ENCODE assay signal across 17 cellular contexts in the genomic region with DNA sequence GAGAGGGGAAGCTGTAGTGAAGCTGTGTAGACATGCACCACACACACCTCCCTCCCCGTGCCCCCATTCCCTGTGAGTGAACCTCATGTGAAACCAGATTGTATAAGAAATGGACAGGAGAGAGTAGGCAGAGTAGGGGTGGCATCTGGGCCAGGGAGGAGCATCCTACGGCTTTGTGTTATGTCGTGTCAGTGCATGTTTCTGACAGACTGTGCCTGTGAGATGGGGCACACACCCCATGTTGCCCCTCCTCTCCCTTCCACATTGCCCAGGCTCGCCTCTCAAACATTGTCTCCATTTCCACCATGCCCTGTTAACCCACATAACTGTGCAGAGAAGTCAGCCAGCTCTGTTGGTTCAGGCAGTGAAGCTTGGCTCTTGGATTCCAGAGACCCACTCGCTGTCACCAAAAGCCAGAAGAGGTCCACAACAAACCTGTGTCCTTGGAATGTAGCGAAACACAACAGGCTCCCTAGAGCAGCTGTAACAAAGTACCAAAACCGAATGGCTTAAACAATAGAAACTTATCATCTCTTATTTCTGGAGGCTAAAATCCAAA. TPM values are rescaled to one million over a fixed set of nuclear protein-coding genes. Genes with fewer than 3 reads are reported as not detected.
DNase-seq lines count a peak whose midpoint lies in the region; ATAC-seq and TF ChIP-seq lines count a peak whose summit lies in the region.
"Had no signal": no experiment of that assay in that cellular context is flagged by ENCODE, and none has a peak within 500 bp of the region (broad histone marks: within the 10 kb centered on the region; RNA-seq: fewer than 3 reads in every experiment).

No MANE protein-coding gene starts in this region.

- no peaks in the 10 kb centered on the region for H3K27me3 ChIP-seq in testis
- H3K27me3 ChIP-seq: BE2C had no signal

- no peaks in the 10 kb centered on the region for H3K9me3 Mint-ChIP-seq in natural killer cell treated with Interleukin-12 subunit alpha and Interleukin-12 subunit beta and Interleukin-15 and Interleukin-18, amount 100 ng/mL, for 72 hours
- no peaks in the 10 kb centered on the region for H3K9me3 Mint-ChIP-seq in naive thymus-derived CD8-positive, alpha-beta T cell
- H3K9me3 Mint-ChIP-seq: CD4-positive, alpha-beta memory T cell; HFFc6 had no signal

- no peaks in the 10 kb centered on the region for H3K9me3 ChIP-seq in testis
- H3K9me3 ChIP-seq: A549, BE2C, HAP-1 had no signal

- H3K36me3 Mint-ChIP-seq in natural killer cell treated with Interleukin-12 subunit alpha and Interleukin-12 subunit beta and Interleukin-15 and Interleukin-18, amount 100 ng/mL, for 72 hours, result no peaks in the 10 kb centered on the region
- peaks cover 0 to 61% (median 3%) of the 10 kb centered on the region in 3 donors for H3K36me3 Mint-ChIP-seq in naive thymus-derived CD8-positive, alpha-beta T cell

- intact Hi-C loops in testis (cut with DNase I; ENCODE audit: low total_unique reads), result no loop called here

- no peak overlapping the region for H3K4me3 ChIP-seq in testis
- H3K4me3 ChIP-seq: A549, HAP-1 had no signal

- DNase-seq in RWPE1 (ENCODE audit: low spot score) (no peak), testis (peak; percentile 14), GM10266 (ENCODE audit: extremely low spot score) (no peak), SK-N-DZ (ENCODE audit: low spot score) (no peak)
- DNase-seq in natural killer cell treated with Interleukin-12 subunit alpha and Interleukin-12 subunit beta and Interleukin-15 and Interleukin-18, amount 100 ng/mL, for 72 hours (ENCODE audit: low spot score), result no peak
- no peak for DNase-seq in naive thymus-derived CD8-positive, alpha-beta T cell
- DNase-seq: BE2C; CD4-positive, alpha-beta memory T cell; DMS153; DMS79 treated with DMSO at 0.1 percent for 48 hours; EL; HFFc6 had no signal

- POLR2A ChIA-PET in RWPE1 (lab: Yijun Ruan, JAX; ENCODE audit: low non-redundant PET), result no interaction called here
- POLR2A ChIA-PET in naive thymus-derived CD8-positive, alpha-beta T cell (lab: Charles Lee), result no interaction called here

- no peaks in the 10 kb centered on the region for H3K4me1 ChIP-seq in testis
- H3K4me1 ChIP-seq: A549, BE2C, HAP-1 had no signal

- H3K4me3 Mint-ChIP-seq in natural killer cell treated with Interleukin-12 subunit alpha and Interleukin-12 subunit beta and Interleukin-15 and Interleukin-18, amount 100 ng/mL, for 72 hours, result no peak overlapping the region
- H3K4me3 Mint-ChIP-seq in naive thymus-derived CD8-positive, alpha-beta T cell, result no peak overlapping the region
- H3K4me3 Mint-ChIP-seq: CD4-positive, alpha-beta memory T cell; HFFc6 had no signal

- H3K27me3 Mint-ChIP-seq in natural killer cell treated with Interleukin-12 subunit alpha and Interleukin-12 subunit beta and Interleukin-15 and Interleukin-18, amount 100 ng/mL, for 72 hours, result no peaks in the 10 kb centered on the region
- no peaks in the 10 kb centered on the region for H3K27me3 Mint-ChIP-seq in naive thymus-derived CD8-positive, alpha-beta T cell
- H3K27me3 Mint-ChIP-seq: CD4-positive, alpha-beta memory T cell had no signal

- 67 to 83% methylated on average over 4 to 7 of the region's 7 CpGs for WGBS in testis, 2 donors

- no peaks in the 10 kb centered on the region for H3K36me3 ChIP-seq in testis (ENCODE audit: low read depth, missing control alignments)
- H3K36me3 ChIP-seq: BE2C had no signal

- peak overlapping the region; percentile 57 for H3K27ac ChIP-seq in RWPE1
- H3K27ac ChIP-seq in testis, result no peak overlapping the region
- H3K27ac ChIP-seq: A549, C4-2B had no signal

- no peak overlapping the region for H3K27ac Mint-ChIP-seq in natural killer cell treated with Interleukin-12 subunit alpha and Interleukin-12 subunit beta and Interleukin-15 and Interleukin-18, amount 100 ng/mL, for 72 hours
- no peak overlapping the region for H3K27ac Mint-ChIP-seq in naive thymus-derived CD8-positive, alpha-beta T cell
- H3K27ac Mint-ChIP-seq: HFFc6 had no signal

- TF ChIP-seq CTCF in RWPE1 (conservative IDR thresholded peaks at IDR 0.05; ENCODE audit: low read depth), result no peak
- no peak for TF ChIP-seq CTCF in testis (IDR thresholded peaks at IDR 0.05)
- no peak for TF ChIP-seq CTCF in GM10266 (IDR thresholded peaks at IDR 0.05; ENCODE audit: control insufficient read depth, insufficient read depth, low read depth, missing control alignments)

- TF ChIP-seq POLR2A in testis (IDR thresholded peaks at IDR 0.05), result no peak

- ATAC-seq in esophagus mucosa, result peak; percentile 83
- no peak for ATAC-seq in natural killer cell treated with Interleukin-12 subunit alpha and Interleukin-12 subunit beta and Interleukin-15 and Interleukin-18, amount 100 ng/mL, for 72 hours
- no peak for ATAC-seq in naive thymus-derived CD8-positive, alpha-beta T cell
- ATAC-seq: A549, HepG2 had no signal

- H3K4me1 Mint-ChIP-seq in natural killer cell treated with Interleukin-12 subunit alpha and Interleukin-12 subunit beta and Interleukin-15 and Interleukin-18, amount 100 ng/mL, for 72 hours (ENCODE audit: low read depth in 2 of 2), result no peaks in the 10 kb centered on the region
- H3K4me1 Mint-ChIP-seq in naive thymus-derived CD8-positive, alpha-beta T cell, result no peaks in the 10 kb centered on the region
- H3K4me1 Mint-ChIP-seq: CD4-positive, alpha-beta memory T cell had no signal

- CTCF ChIA-PET in RWPE1 (lab: Yijun Ruan, JAX), result interaction anchor here (0.5 to 1.4 kb wide), 4 partner anchors 13 to 1538 kb away, joined by 3 to 4 read pairs (median 3); no protein-coding TSS in a partner anchor

RNA-seq across cellular contexts. Expression of gene SLC9A6, which starts 56.1 kb away (rescaled TPM):
- total RNA-seq in esophagus mucosa (10.5 TPM), testis (10 to 100 TPM; 18.3 to 19.9 TPM)
- 13.0 TPM for polyA plus RNA-seq in testis (ENCODE audit: insufficient read depth, low read depth, low replicate concordance)
- total RNA-seq in natural killer cell treated with Interleukin-12 subunit alpha and Interleukin-12 subunit beta and Interleukin-15 and Interleukin-18, amount 100 ng/mL, for 72 hours, result 10 to 100 TPM; 16.6 to 18.6 TPM
- 10 to 100 TPM; 16.3 to 18.6 TPM for total RNA-seq in naive thymus-derived CD8-positive, alpha-beta T cell
- polyA plus RNA-seq in naive thymus-derived CD8-positive, alpha-beta T cell, result 10 to 100 TPM; 14.4 to 18.3 (median 17.1) TPM
- polyA plus RNA-seq in SK-N-DZ (2014; cell fraction: cytosol; rRNA removed), result 9.7 and 11.9 TPM in 2 replicates
- 6.9 and 7.3 TPM in 2 replicates for polyA plus RNA-seq in SK-N-DZ (2014; cell fraction: nucleus; rRNA removed)
